8 cellular contexts compared by ENCODE assay signal in the genomic region with DNA sequence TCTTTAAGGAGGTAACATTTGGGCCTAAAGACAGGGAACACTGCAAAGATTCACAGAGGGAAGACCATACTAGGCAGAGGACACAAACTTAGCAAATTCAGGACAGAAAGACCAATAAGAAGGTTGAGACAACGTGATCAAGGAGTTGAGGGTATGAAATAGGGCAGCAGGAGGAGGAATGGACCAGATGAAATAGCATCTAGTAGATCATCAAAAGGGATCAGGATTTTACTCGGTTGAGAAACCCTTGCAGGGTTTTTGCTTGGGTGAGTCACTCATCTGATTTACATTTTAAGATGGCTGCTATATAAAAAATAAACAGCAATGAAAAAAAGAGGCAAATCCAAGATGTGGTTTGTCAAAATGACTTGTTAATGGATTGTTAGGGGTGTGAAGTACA. TPM values are rescaled to one million over a fixed set of nuclear protein-coding genes. Genes with fewer than 3 reads are reported as not detected.
DNase-seq lines count a peak whose midpoint lies in the region; ATAC-seq and TF ChIP-seq lines count a peak whose summit lies in the region.

No MANE protein-coding gene starts in this region.

- H3K27ac Mint-ChIP-seq in brain: peak overlapping the region; percentile 8 to 74 (median 59)

- in situ Hi-C loops in Caki2 (cut with HindIII; ENCODE audit: low pct_unique_long_range_greater_than_20kb, low sequenced_read_pairs): no loop called here

- peak; percentile 37 for DNase-seq in Caki2 (ENCODE audit: low read depth)
- no peak for DNase-seq in LNCaP clone FGC (ENCODE audit: low read depth)
- DNase-seq in NCI-H2171 (lab: John Stamatoyannopoulos, UW): no peak

- peaks cover 44% of the 10 kb centered on the region for H4K20me1 ChIP-seq in neural cell (ENCODE audit: insufficient read depth)

- no peaks in the 10 kb centered on the region for H3F3A ChIP-seq in neural cell (ENCODE audit: insufficient read depth, low read length, poor library complexity, severe bottlenecking)

- peaks cover 0 to 10% (median 2%) of the 10 kb centered on the region in 5 experiments for H3K9me3 Mint-ChIP-seq in brain

- H3K4me1 Mint-ChIP-seq in brain: peaks cover 88% of the 10 kb centered on the region

- no peak overlapping the region for H3K27ac ChIP-seq in neural cell (ENCODE audit: low read length)

- no peaks in the 10 kb centered on the region for H3K9me3 ChIP-seq in neural cell (ENCODE audit: low read length)

- H3K9ac ChIP-seq in neural cell (ENCODE audit: low read length): no peak overlapping the region

- H2AFZ ChIP-seq in neural cell (ENCODE audit: low read depth, low read length): no peak overlapping the region

- no peak for TF ChIP-seq EP300 in neural cell (conservative IDR thresholded peaks at IDR 0.05; ENCODE audit: poor library complexity, severe bottlenecking)

- no peak overlapping the region for H3K4me2 ChIP-seq in neural cell (ENCODE audit: low read length)

- ATAC-seq in GM19035 (IDR thresholded peaks at IDR 0.05; ENCODE audit: unreplicated experiment) (no peak), HG02840 (IDR thresholded peaks at IDR 0.05; ENCODE audit: low FRiP score, unreplicated experiment) (no peak), HG03025 (IDR thresholded peaks at IDR 0.05; ENCODE audit: low FRiP score, unreplicated experiment) (no peak)

- H3K27me3 ChIP-seq in neural cell (ENCODE audit: insufficient read depth, low read depth, low read length): no peaks in the 10 kb centered on the region

- TF ChIP-seq RAD21 in neural cell (conservative IDR thresholded peaks at IDR 0.05): no peak

- peaks cover 11% of the 10 kb centered on the region for H3K27me3 Mint-ChIP-seq in brain

- peak overlapping the region; percentile 62 to 98 (median 75) for H3K4me3 Mint-ChIP-seq in brain

- H3K4me3 ChIP-seq in LNCaP clone FGC (ENCODE audit: low read depth, low read length): peak overlapping the region; percentile 8; the same call in 1 of the 2 replicates
- peak overlapping the region; percentile 15 for H3K4me3 ChIP-seq in neural cell (ENCODE audit: low read length)

- TF ChIP-seq CTCF in LNCaP clone FGC (IDR thresholded peaks at IDR 0.05; ENCODE audit: control insufficient read depth, extremely low read depth, insufficient read depth) (no peak), brain (conservative IDR thresholded peaks at IDR 0.05) (no peak), neural cell (IDR thresholded peaks at IDR 0.05; ENCODE audit: poor library complexity, severe bottlenecking) (no peak)

- peaks cover 51% of the 10 kb centered on the region for H3K36me3 Mint-ChIP-seq in brain

- no peaks in the 10 kb centered on the region for H3K9me2 ChIP-seq in neural cell (ENCODE audit: insufficient read depth, low read length)

- H3K36me3 ChIP-seq in neural cell (ENCODE audit: insufficient read depth, low read length): peaks cover 5% of the 10 kb centered on the region

- H3K79me2 ChIP-seq in neural cell (replicated peaks; ENCODE audit: insufficient read depth, low read length): peaks cover 89% of the 10 kb centered on the region

TF ChIP-seq in neural cell, 6 proteins besides CTCF, POLR2A, EP300 and RAD21:
- TF ChIP-seq TAF1 (IDR thresholded peaks at IDR 0.05; ENCODE audit: low read depth) (no peak), SMC3 (conservative IDR thresholded peaks at IDR 0.05; ENCODE audit: poor library complexity) (no peak), POLR2AphosphoS5 (IDR thresholded peaks at IDR 0.05) (no peak), MXI1 (conservative IDR thresholded peaks at IDR 0.05; ENCODE audit: poor library complexity, severe bottlenecking) (no peak), EZH2 (IDR thresholded peaks at IDR 0.05; ENCODE audit: borderline replicate concordance, insufficient read depth, low read length, poor library complexity, severe bottlenecking) (no peak)
- TF ChIP-seq, protein P1, sequence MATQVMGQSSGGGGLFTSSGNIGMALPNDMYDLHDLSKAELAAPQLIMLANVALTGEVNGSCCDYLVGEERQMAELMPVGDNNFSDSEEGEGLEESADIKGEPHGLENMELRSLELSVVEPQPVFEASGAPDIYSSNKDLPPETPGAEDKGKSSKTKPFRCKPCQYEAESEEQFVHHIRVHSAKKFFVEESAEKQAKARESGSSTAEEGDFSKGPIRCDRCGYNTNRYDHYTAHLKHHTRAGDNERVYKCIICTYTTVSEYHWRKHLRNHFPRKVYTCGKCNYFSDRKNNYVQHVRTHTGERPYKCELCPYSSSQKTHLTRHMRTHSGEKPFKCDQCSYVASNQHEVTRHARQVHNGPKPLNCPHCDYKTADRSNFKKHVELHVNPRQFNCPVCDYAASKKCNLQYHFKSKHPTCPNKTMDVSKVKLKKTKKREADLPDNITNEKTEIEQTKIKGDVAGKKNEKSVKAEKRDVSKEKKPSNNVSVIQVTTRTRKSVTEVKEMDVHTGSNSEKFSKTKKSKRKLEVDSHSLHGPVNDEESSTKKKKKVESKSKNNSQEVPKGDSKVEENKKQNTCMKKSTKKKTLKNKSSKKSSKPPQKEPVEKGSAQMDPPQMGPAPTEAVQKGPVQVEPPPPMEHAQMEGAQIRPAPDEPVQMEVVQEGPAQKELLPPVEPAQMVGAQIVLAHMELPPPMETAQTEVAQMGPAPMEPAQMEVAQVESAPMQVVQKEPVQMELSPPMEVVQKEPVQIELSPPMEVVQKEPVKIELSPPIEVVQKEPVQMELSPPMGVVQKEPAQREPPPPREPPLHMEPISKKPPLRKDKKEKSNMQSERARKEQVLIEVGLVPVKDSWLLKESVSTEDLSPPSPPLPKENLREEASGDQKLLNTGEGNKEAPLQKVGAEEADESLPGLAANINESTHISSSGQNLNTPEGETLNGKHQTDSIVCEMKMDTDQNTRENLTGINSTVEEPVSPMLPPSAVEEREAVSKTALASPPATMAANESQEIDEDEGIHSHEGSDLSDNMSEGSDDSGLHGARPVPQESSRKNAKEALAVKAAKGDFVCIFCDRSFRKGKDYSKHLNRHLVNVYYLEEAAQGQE (IDR thresholded peaks at IDR 0.05; ENCODE audit: borderline replicate concordance): no peak
TF ChIP-seq in neural cell: peak in this region for 0.

RNA-seq across cellular contexts. Expression of a gene that starts 4.7 kb away (rescaled TPM):
- 37.2 and 51.3 TPM in 2 replicates for total RNA-seq in Caki2 (2014; rRNA removed; shearing (Covaris generic); ENCODE audit: low replicate concordance)
- polyA plus RNA-seq in brain (ENCODE audit: insufficient read depth, low read depth, low replicate concordance) (55.0 TPM), neural cell (113 and 151 TPM in 2 replicates)
- polyA minus RNA-seq in neural cell: 299 and 365 TPM in 2 replicates

RNA-seq across cellular contexts. Expression of a gene that starts 34.8 kb away (rescaled TPM):
- 10.6 and 14.2 TPM in 2 replicates for total RNA-seq in Caki2 (2014; rRNA removed; shearing (Covaris generic); ENCODE audit: low replicate concordance)
- polyA plus RNA-seq in brain (ENCODE audit: insufficient read depth, low read depth, low replicate concordance) (5.8 TPM), neural cell (1.4 TPM in 1 of 2 replicates, not detected in the other)
- 2.8 TPM in 1 of 2 replicates, not detected in the other for polyA minus RNA-seq in neural cell
